Comparison of ENCODE assay signal across 22 cellular contexts in genomic region chr5:162497455-162497854, GRCh38.
"Had no signal": no experiment of that assay in that cellular context is flagged by ENCODE, and none has a peak within 500 bp of the region (broad histone marks: within the 10 kb centered on the region; RNA-seq: fewer than 3 reads in every experiment).

No MANE protein-coding gene starts in this region.

- DNase-seq: activated CD4-positive, alpha-beta memory T cell treated with anti-CD3 and anti-CD28 coated beads for 36 hours; activated CD4-positive, alpha-beta T cell treated with anti-CD3 and anti-CD28 coated beads, Interleukin-2, amount 10 ng/mL, durations not matched to agents 7 days and 5 days; activated CD4-positive, CD25-positive, alpha-beta regulatory T cell; activated CD8-positive, alpha-beta memory T cell treated with anti-CD3 and anti-CD28 coated beads for 24 hours; activated gamma-delta T cell; activated naive CD4-positive, alpha-beta T cell treated with anti-CD3 and anti-CD28 coated beads for 36 hours; activated T-cell treated with anti-CD3 and anti-CD28 coated beads, Interleukin-2, amount 50 U/mL, for 48 hours; amygdala; NCI-H1092 treated with DMSO at 0.1 percent for 48 hours; NCI-H1417 treated with DMSO at 0.1 percent for 48 hours; NCI-H1694; NCI-H2029; NCI-H2107; NCI-H2171 treated with DMSO at 0.1 percent for 48 hours; NCI-H226; NCI-H526; NCI-H774; PC-9; T-cell; T-helper 2 cell; T1000 had no signal

- ATAC-seq: activated T-helper 17 cell treated with anti-CD3 and anti-CD28 coated beads, Interleukin-2, amount 50 U/mL, for 72 hours; T-cell had no signal
